1 cellular context compared by ENCODE assay signal in the genomic region with DNA sequence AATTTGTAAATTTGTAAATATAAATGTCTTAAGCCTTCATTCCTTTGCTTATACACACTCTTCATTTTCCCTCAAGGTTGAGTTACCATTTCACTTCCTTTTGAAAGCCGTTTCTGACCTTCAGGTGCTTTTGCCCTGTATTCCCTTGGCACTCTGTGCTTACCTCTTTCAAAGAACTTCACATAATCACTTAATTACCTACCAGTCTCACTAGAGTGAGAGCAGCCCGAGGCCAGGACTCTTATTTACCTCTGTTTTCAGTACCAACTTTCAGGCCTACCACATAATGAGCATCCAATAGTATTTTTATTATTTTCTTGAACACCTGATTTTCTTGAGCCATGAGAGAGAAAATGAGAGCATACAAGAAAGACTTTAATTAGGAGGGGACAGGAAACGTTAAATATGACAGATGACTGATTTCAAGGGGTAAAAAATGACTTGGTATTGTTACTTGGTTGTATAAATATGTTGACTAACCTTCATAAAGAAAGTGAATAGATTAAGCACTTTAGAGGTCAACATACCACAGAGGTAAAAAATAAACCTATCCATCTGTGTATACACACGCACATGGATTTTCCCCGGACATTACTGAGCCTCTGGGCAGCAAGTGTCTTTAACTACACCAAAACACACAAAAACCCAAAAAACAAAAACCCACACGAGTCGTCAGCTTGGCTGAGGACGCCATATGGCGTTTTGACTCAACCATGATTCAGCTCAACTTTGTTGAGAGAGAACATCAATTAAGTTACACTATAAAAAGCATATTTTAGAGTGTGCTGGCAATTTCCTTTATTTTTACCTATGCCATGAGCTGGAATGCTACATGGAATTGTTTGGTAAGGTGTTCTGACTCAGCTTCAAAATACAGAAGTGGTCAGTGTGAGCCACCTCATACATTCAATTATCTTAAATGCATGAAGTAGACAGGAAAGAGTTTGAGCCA.
TF ChIP-seq lines count a peak whose summit lies in the region.

No MANE protein-coding gene starts in this region.

TF ChIP-seq in HepG2, 621 proteins besides CTCF, POLR2A, EP300 and RAD21:
- TF ChIP-seq ZNF740 (CRISPR knock-in tag; IDR thresholded peaks at IDR 0.05) (no peak), RFX3 (CRISPR knock-in tag; IDR thresholded peaks at IDR 0.05) (no peak), TCF12 (IDR thresholded peaks at IDR 0.05) (no peak), TCF12 (CRISPR knock-in tag; IDR thresholded peaks at IDR 0.05) (no peak), RBM22 (optimal IDR thresholded peaks at IDR 0.05; ENCODE audit: low read length) (no peak)
- TF ChIP-seq, protein P1, sequence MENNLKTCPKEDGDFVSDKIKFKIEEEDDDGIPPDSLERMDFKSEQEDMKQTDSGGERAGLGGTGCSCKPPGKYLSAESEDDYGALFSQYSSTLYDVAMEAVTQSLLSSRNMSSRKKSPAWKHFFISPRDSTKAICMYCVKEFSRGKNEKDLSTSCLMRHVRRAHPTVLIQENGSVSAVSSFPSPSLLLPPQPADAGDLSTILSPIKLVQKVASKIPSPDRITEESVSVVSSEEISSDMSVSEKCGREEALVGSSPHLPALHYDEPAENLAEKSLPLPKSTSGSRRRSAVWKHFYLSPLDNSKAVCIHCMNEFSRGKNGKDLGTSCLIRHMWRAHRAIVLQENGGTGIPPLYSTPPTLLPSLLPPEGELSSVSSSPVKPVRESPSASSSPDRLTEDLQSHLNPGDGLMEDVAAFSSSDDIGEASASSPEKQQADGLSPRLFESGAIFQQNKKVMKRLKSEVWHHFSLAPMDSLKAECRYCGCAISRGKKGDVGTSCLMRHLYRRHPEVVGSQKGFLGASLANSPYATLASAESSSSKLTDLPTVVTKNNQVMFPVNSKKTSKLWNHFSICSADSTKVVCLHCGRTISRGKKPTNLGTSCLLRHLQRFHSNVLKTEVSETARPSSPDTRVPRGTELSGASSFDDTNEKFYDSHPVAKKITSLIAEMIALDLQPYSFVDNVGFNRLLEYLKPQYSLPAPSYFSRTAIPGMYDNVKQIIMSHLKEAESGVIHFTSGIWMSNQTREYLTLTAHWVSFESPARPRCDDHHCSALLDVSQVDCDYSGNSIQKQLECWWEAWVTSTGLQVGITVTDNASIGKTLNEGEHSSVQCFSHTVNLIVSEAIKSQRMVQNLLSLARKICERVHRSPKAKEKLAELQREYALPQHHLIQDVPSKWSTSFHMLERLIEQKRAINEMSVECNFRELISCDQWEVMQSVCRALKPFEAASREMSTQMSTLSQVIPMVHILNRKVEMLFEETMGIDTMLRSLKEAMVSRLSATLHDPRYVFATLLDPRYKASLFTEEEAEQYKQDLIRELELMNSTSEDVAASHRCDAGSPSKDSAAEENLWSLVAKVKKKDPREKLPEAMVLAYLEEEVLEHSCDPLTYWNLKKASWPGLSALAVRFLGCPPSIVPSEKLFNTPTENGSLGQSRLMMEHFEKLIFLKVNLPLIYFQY (CRISPR knock-in tag; IDR thresholded peaks at IDR 0.05; ENCODE audit: borderline replicate concordance), result no peak
